ENCODE assay signal across 7 cellular contexts in the genomic region with DNA sequence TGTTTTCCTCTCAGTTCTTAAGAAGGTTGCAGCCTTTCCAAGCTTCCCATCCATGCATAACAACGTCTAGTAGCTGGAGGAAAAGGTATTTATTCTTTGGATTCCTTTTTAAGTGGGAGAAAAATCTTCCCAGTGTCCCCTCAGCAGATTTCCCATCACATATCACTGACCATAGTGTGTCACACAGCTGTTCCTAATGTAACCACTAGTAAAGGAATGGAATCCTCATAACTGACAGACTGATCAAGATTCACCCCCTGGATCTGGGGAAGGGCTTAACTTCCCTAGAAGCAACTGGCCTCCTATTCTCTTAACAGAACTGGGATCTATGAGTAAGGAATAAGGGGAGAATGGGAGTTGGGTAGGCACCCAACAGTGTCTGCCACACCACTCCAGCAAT. TPM values are rescaled to one million over a fixed set of nuclear protein-coding genes. Genes with fewer than 3 reads are reported as not detected.
"Had no signal": no experiment of that assay in that cellular context is flagged by ENCODE, and none has a peak within 500 bp of the region (broad histone marks: within the 10 kb centered on the region; RNA-seq: fewer than 3 reads in every experiment).

No MANE protein-coding gene starts in this region.

- H2AFZ ChIP-seq: GM23338 had no signal

- H3K4me1 ChIP-seq: HAP-1 had no signal

- H3K4me2 ChIP-seq: GM23338 had no signal

- H3K36me3 ChIP-seq: HAP-1 had no signal

- H3K4me3 ChIP-seq: GM23338, HAP-1, K562 had no signal

- H3K9me3 ChIP-seq: HAP-1 had no signal

- DNase-seq: H7, HFFc6, IMR-90 had no signal

RNA-seq across cellular contexts. Expression of gene DNAH14, which starts 28.4 kb away (rescaled TPM):
- total RNA-seq: H4 had no signal
